ENCODE assay signal across 8 cellular contexts in the genomic region with DNA sequence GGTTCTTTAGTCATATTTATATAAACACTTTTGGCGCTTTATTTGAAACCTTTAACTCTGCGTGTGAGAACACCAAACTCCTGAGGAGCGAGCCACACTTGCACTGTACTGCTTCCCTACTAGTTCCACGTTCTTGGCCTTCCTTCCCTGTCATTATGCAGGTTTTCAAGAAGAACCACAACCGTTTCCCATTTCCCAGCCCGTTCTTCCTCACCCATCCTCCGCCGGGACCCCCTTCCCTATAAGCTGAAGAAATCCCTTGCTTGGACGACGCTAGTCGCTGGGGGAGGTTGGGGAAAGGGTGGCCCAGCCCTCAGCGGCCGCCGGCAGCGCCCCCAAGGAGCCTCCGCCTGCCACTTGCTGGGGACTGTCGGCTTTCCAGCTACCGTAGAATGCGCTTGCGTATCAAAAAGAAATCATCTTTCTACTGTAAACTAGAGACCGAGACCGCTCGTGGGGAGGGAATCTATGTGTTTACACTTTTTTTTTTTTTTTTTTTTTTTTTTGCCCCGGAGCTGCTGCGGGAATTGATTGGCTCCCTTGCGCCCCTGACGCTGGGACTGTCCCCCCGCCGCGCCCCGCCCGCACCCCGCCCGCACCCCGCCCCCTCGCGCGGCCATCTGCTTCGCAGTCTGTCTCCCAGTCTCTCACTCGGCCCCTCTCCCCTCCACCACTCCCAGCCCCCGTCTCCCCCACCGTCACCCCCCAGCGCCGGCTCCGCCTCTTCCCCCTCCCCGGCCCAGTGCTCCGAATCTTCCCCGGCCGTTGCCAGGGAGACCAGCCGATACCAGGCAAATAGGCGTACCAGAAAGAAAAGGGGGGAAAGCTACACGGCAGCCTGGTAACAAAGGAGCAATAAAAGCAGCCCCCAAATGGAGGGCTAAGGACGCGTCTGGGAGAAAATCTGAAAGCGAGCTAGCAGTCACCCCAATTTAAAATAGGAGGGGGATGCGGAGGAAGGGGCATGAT. TPM values are rescaled to one million over a fixed set of nuclear protein-coding genes. Genes with fewer than 3 reads are reported as not detected.
DNase-seq lines count a peak whose midpoint lies in the region; ATAC-seq and TF ChIP-seq lines count a peak whose summit lies in the region.

No MANE protein-coding gene starts in this region.

- peaks cover 9% of the 10 kb centered on the region for H3K36me3 Mint-ChIP-seq in activated T-helper 17 cell treated with anti-CD3 and anti-CD28 coated beads, Interleukin-2, amount 50 U/mL, for 72 hours (ENCODE audit: low read depth)
- H3K36me3 Mint-ChIP-seq in nephron progenitor cell (ENCODE audit: low read depth), result peaks cover 4% of the 10 kb centered on the region

- WGBS in GM23248 (ENCODE audit: low coverage in 1 of 2, low lambda C conversion rate in 2 of 2, missing lambda C conversion rate in 2 of 2), 2 experiments, result 3 to 8% methylated on average over 35 to 56 of the region's 56 CpGs

- peaks cover 34% of the 10 kb centered on the region for H3F3A ChIP-seq in GM23248 (ENCODE audit: insufficient read depth)

- no peak for TF ChIP-seq CTCF in nephron progenitor cell (IDR thresholded peaks at IDR 0.05)

- H3K27ac Mint-ChIP-seq in activated T-helper 17 cell treated with anti-CD3 and anti-CD28 coated beads, Interleukin-2, amount 50 U/mL, for 72 hours, result no peak overlapping the region
- peak overlapping the region; percentile 91 for H3K27ac Mint-ChIP-seq in nephron progenitor cell

- no peaks in the 10 kb centered on the region for H3K9me3 ChIP-seq in GM23248 (ENCODE audit: low read depth)

- no peaks in the 10 kb centered on the region for H4K20me1 ChIP-seq in GM23248 (ENCODE audit: insufficient read depth)

- H3K4me1 Mint-ChIP-seq in activated T-helper 17 cell treated with anti-CD3 and anti-CD28 coated beads, Interleukin-2, amount 50 U/mL, for 72 hours, result peaks cover 12% of the 10 kb centered on the region
- peaks cover 21% of the 10 kb centered on the region for H3K4me1 Mint-ChIP-seq in nephron progenitor cell

- peak; percentile 90 for DNase-seq in D341Med (ENCODE audit: low spot score)
- DNase-seq in GM23248, result peak; percentile 80
- peak; percentile 99 for DNase-seq in NCI-H2171 treated with DMSO at 0.1 percent for 48 hours (lab: John Stamatoyannopoulos, UW)
- peak; percentile 83 for DNase-seq in globus pallidus (ENCODE audit: low spot score)
- peak; percentile 90 for DNase-seq in nephron progenitor cell
- no peak for DNase-seq in cortex of kidney (lab: John Stamatoyannopoulos, UW)

- in situ Hi-C loops in GM23248 (cut with MboI), result loop anchor here (10.0 kb wide), 2 partner anchors 160 to 440 kb away; no protein-coding TSS in a partner anchor

- peaks cover 34% of the 10 kb centered on the region for H3K27me3 Mint-ChIP-seq in activated T-helper 17 cell treated with anti-CD3 and anti-CD28 coated beads, Interleukin-2, amount 50 U/mL, for 72 hours
- H3K27me3 Mint-ChIP-seq in nephron progenitor cell (ENCODE audit: low read depth, poor library complexity), result peaks cover 11% of the 10 kb centered on the region

- no peaks in the 10 kb centered on the region for H3K4me1 ChIP-seq in GM23248 (ENCODE audit: insufficient read depth)

- peak overlapping the region; percentile 100 for H3K27ac ChIP-seq in GM23248

- H2AFZ ChIP-seq in GM23248, result peak overlapping the region; percentile 95

- H3K9me3 Mint-ChIP-seq in activated T-helper 17 cell treated with anti-CD3 and anti-CD28 coated beads, Interleukin-2, amount 50 U/mL, for 72 hours, result no peaks in the 10 kb centered on the region
- H3K9me3 Mint-ChIP-seq in nephron progenitor cell, result no peaks in the 10 kb centered on the region

- H3K4me3 ChIP-seq in GM23248, result peak overlapping the region; percentile 100

- no peak for ATAC-seq in activated T-helper 17 cell treated with anti-CD3 and anti-CD28 coated beads, Interleukin-2, amount 50 U/mL, for 72 hours (replicated peaks)
- ATAC-seq in GM18520 (IDR thresholded peaks at IDR 0.05; ENCODE audit: unreplicated experiment), result no peak

- H3K9ac ChIP-seq in GM23248, result peak overlapping the region; percentile 100

- H3K4me2 ChIP-seq in GM23248 (ENCODE audit: unreplicated experiment), result peak overlapping the region; percentile 91

- H3K27me3 ChIP-seq in GM23248 (replicated peaks; ENCODE audit: insufficient read depth), result no peaks in the 10 kb centered on the region

- H3K36me3 ChIP-seq in GM23248 (ENCODE audit: low read depth), result no peaks in the 10 kb centered on the region

- peaks cover 32% of the 10 kb centered on the region for H3K79me2 ChIP-seq in GM23248 (ENCODE audit: insufficient read depth)

- no peaks in the 10 kb centered on the region for H3K9me2 ChIP-seq in GM23248 (ENCODE audit: insufficient read depth)

- peak overlapping the region; percentile 30 for H3K4me3 Mint-ChIP-seq in activated T-helper 17 cell treated with anti-CD3 and anti-CD28 coated beads, Interleukin-2, amount 50 U/mL, for 72 hours
- H3K4me3 Mint-ChIP-seq in nephron progenitor cell, result no peak overlapping the region

RNA-seq across cellular contexts. Expression of gene MARCKS, which starts 2.3 kb away (rescaled TPM):
- total RNA-seq in GM23248 (2014; rRNA removed; shearing (Covaris generic)), result 154 and 210 TPM in 2 replicates
- polyA plus RNA-seq in GM23248 (2016; fragmentation: Nextera tagmentation; extraction: Ambion mirVana), result 105 and 109 TPM in 2 replicates
- under 1 TPM; 0.17 to 0.40 TPM for total RNA-seq in activated T-helper 17 cell treated with anti-CD3 and anti-CD28 coated beads, Interleukin-2, amount 50 U/mL, for 72 hours

Comparison
In these comparisons a context has a peak if more than half of its experiments do, and no peak if none do; other contexts are left out.
1. RNA of gene MARCKS, which starts 2.3 kb away (total RNA-seq): 154 to 210 TPM in GM23248; 0.17 to 0.40 TPM in activated T-helper 17 cell treated with anti-CD3 and anti-CD28 coated beads, Interleukin-2, amount 50 U/mL, for 72 hours; every median in the first group is over 100 times any median in the second.